Comparison of ENCODE assay signal across 12 cellular contexts in genomic region chr5:179617930-179618329, GRCh38. TPM values are rescaled to one million over a fixed set of nuclear protein-coding genes. Genes with fewer than 3 reads are reported as not detected.
A peak's percentile ranks its signal among the peaks of the same experiment; 100 is the strongest.
DNase-seq lines count a peak whose midpoint lies in the region; ATAC-seq and TF ChIP-seq lines count a peak whose summit lies in the region.
"Had no signal": no experiment of that assay in that cellular context is flagged by ENCODE, and none has a peak within 500 bp of the region (broad histone marks: within the 10 kb centered on the region; RNA-seq: fewer than 3 reads in every experiment).

No MANE protein-coding gene starts in this region.

- no peaks in the 10 kb centered on the region for H3K9me3 Mint-ChIP-seq in activated naive CD4-positive, alpha-beta T cell treated with anti-CD3 and anti-CD28 coated beads, Interleukin-2, amount 50 U/mL, for 24 hours
- H3K9me3 Mint-ChIP-seq in activated CD8-positive, alpha-beta T cell treated with anti-CD3 and anti-CD28 coated beads for 36 hours = no peaks in the 10 kb centered on the region
- no peaks in the 10 kb centered on the region for H3K9me3 Mint-ChIP-seq in memory B cell

- no peak overlapping the region for H3K27ac ChIP-seq in upper lobe of right lung

- H3K4me3 ChIP-seq in upper lobe of right lung (no peak overlapping the region), H7 (ENCODE audit: insufficient read depth, low read depth, low read length) (no peak overlapping the region)

- CTCF ChIA-PET in activated CD8-positive, alpha-beta T cell treated with anti-CD3 and anti-CD28 coated beads for 36 hours (lab: Charles Lee) = no interaction called here

- intact Hi-C loops in activated CD8-positive, alpha-beta T cell treated with anti-CD3 and anti-CD28 coated beads for 36 hours (cut with micrococcal nuclease) = no loop called here
- intact Hi-C loops in upper lobe of right lung (cut with DNase I) = no loop called here

- no peak for TF ChIP-seq CTCF in activated CD8-positive, alpha-beta T cell treated with anti-CD3 and anti-CD28 coated beads for 36 hours (IDR thresholded peaks at IDR 0.05)
- TF ChIP-seq CTCF in upper lobe of right lung (IDR thresholded peaks at IDR 0.05) = no peak

- peaks cover 65% of the 10 kb centered on the region for H3K36me3 Mint-ChIP-seq in activated naive CD4-positive, alpha-beta T cell treated with anti-CD3 and anti-CD28 coated beads, Interleukin-2, amount 50 U/mL, for 24 hours
- peaks cover 89% of the 10 kb centered on the region for H3K36me3 Mint-ChIP-seq in activated CD8-positive, alpha-beta T cell treated with anti-CD3 and anti-CD28 coated beads for 36 hours (ENCODE audit: low read depth)
- H3K36me3 Mint-ChIP-seq in memory B cell = peaks cover 54% of the 10 kb centered on the region

- POLR2A ChIA-PET in activated CD8-positive, alpha-beta T cell treated with anti-CD3 and anti-CD28 coated beads for 36 hours (lab: Charles Lee) = interaction anchor here (1.5 to 2.3 kb wide), 2 partner anchors 60 to 67 kb away, joined by 7 to 11 read pairs; partner anchors contain the start of gene RUFY1

- no peaks in the 10 kb centered on the region for H3K9me3 ChIP-seq in upper lobe of right lung

- no peaks in the 10 kb centered on the region for H3K27me3 Mint-ChIP-seq in activated naive CD4-positive, alpha-beta T cell treated with anti-CD3 and anti-CD28 coated beads, Interleukin-2, amount 50 U/mL, for 24 hours
- H3K27me3 Mint-ChIP-seq in activated CD8-positive, alpha-beta T cell treated with anti-CD3 and anti-CD28 coated beads for 36 hours = no peaks in the 10 kb centered on the region
- H3K27me3 Mint-ChIP-seq in memory B cell = no peaks in the 10 kb centered on the region

- no peaks in the 10 kb centered on the region for H3K27me3 ChIP-seq in upper lobe of right lung
- no peaks in the 10 kb centered on the region for H3K27me3 ChIP-seq in H7 (ENCODE audit: control insufficient read depth, insufficient read depth, low read length)

- peak overlapping the region; percentile 85 for H3K27ac Mint-ChIP-seq in activated naive CD4-positive, alpha-beta T cell treated with anti-CD3 and anti-CD28 coated beads, Interleukin-2, amount 50 U/mL, for 24 hours
- H3K27ac Mint-ChIP-seq in activated CD8-positive, alpha-beta T cell treated with anti-CD3 and anti-CD28 coated beads for 36 hours = peak overlapping the region; percentile 63
- H3K27ac Mint-ChIP-seq in memory B cell = peak overlapping the region; percentile 49

- no peak for ATAC-seq in activated CD8-positive, alpha-beta T cell treated with anti-CD3 and anti-CD28 coated beads for 36 hours
- no peak for ATAC-seq in memory B cell (ENCODE audit: low read depth)
- no peak for ATAC-seq in upper lobe of right lung
- no peak for ATAC-seq in GM19328 (IDR thresholded peaks at IDR 0.05; ENCODE audit: unreplicated experiment)
- ATAC-seq: left cardiac atrium had no signal

- no peak for DNase-seq in activated naive CD4-positive, alpha-beta T cell (lab: John Stamatoyannopoulos, UW)
- DNase-seq in activated CD8-positive, alpha-beta T cell treated with anti-CD3 and anti-CD28 coated beads for 36 hours = no peak
- no peak for DNase-seq in memory B cell (ENCODE audit: low spot score in 2 of 2)
- peak; percentile 18 for DNase-seq in upper lobe of right lung
- no peak for DNase-seq in H7
- no peak for DNase-seq in AML-193 (lab: John Stamatoyannopoulos, UW)
- DNase-seq: amniotic stem cell, left cardiac atrium, NCI-H82, SIG-M5 had no signal

- H3K4me3 Mint-ChIP-seq in activated naive CD4-positive, alpha-beta T cell treated with anti-CD3 and anti-CD28 coated beads, Interleukin-2, amount 50 U/mL, for 24 hours = peak overlapping the region; percentile 95
- H3K4me3 Mint-ChIP-seq in activated CD8-positive, alpha-beta T cell treated with anti-CD3 and anti-CD28 coated beads for 36 hours = peak overlapping the region; percentile 38
- no peak overlapping the region for H3K4me3 Mint-ChIP-seq in memory B cell

- peaks cover 74% of the 10 kb centered on the region for H3K4me1 Mint-ChIP-seq in activated naive CD4-positive, alpha-beta T cell treated with anti-CD3 and anti-CD28 coated beads, Interleukin-2, amount 50 U/mL, for 24 hours
- peaks cover 53% of the 10 kb centered on the region for H3K4me1 Mint-ChIP-seq in activated CD8-positive, alpha-beta T cell treated with anti-CD3 and anti-CD28 coated beads for 36 hours (ENCODE audit: low read depth)
- peaks cover 39% of the 10 kb centered on the region for H3K4me1 Mint-ChIP-seq in memory B cell

- H3K4me1 ChIP-seq in upper lobe of right lung = peaks cover 75% of the 10 kb centered on the region

- H3K36me3 ChIP-seq in upper lobe of right lung (peaks cover 96% of the 10 kb centered on the region), H7 (replicated peaks; ENCODE audit: control insufficient read depth, insufficient read depth, low read length) (peaks cover 72% of the 10 kb centered on the region)

RNA-seq across cellular contexts. Expression of gene HNRNPH1, which starts 5.5 kb away (rescaled TPM):
- 100 to 1,000 TPM; 706 to 709 TPM for total RNA-seq in activated CD8-positive, alpha-beta T cell treated with anti-CD3 and anti-CD28 coated beads for 36 hours
- 470 TPM for total RNA-seq in upper lobe of right lung
- total RNA-seq in H7 (2014; rRNA removed; shearing (Covaris generic)) = 423 and 527 TPM in 2 replicates
